ENCODE assay signal across 12 cellular contexts in genomic region chr11:83801799-83802198, GRCh38.
A peak's percentile ranks its signal among the peaks of the same experiment; 100 is the strongest.
DNase-seq lines count a peak whose midpoint lies in the region; ATAC-seq, FAIRE-seq and TF ChIP-seq lines count a peak whose summit lies in the region.
"Had no signal": no experiment of that assay in that cellular context is flagged by ENCODE, and none has a peak within 500 bp of the region (broad histone marks: within the 10 kb centered on the region; RNA-seq: fewer than 3 reads in every experiment).

No MANE protein-coding gene starts in this region.

- no peaks in the 10 kb centered on the region for H3K79me2 ChIP-seq in SU-DHL-6 (ENCODE audit: insufficient read depth, low read length)
- no peaks in the 10 kb centered on the region for H3K79me2 ChIP-seq in keratinocyte (ENCODE audit: control insufficient read depth, insufficient read depth, low read length)

- peak; percentile 32 to 48 for TF ChIP-seq CTCF in Caco-2 (IDR thresholded peaks at IDR 0.05; ENCODE audit: insufficient read depth in 1 of 2, low read depth in 1 of 2, low read length in 1 of 2, severe bottlenecking in 1 of 2, unreplicated experiment in 1 of 2)
- TF ChIP-seq CTCF in HFFc6 (IDR thresholded peaks at IDR 0.05): peak; percentile 56
- TF ChIP-seq CTCF in SU-DHL-6 (IDR thresholded peaks at IDR 0.05; ENCODE audit: insufficient read depth, low read length, poor library complexity, severe bottlenecking): peak; percentile 14
- TF ChIP-seq CTCF in keratinocyte (optimal IDR thresholded peaks at IDR 0.05 in 1 of 3, IDR thresholded peaks at IDR 0.05 in 1 of 3, conservative IDR thresholded peaks at IDR 0.05 in 1 of 3; ENCODE audit: extremely low read depth in 1 of 3, insufficient read depth in 2 of 3, low read length in 3 of 3): peak in 2 of 3 experiments; percentile 12 to 16

- H3K4me1 Mint-ChIP-seq in Caco-2 (ENCODE audit: low read depth, unreplicated experiment) (no peaks in the 10 kb centered on the region), HFFc6 (ENCODE audit: low read depth) (no peaks in the 10 kb centered on the region)

- no peaks in the 10 kb centered on the region for H3F3A ChIP-seq in SU-DHL-6 (ENCODE audit: insufficient read depth)

- H3K9me1 ChIP-seq in keratinocyte (ENCODE audit: control insufficient read depth, extremely low read depth, insufficient read depth, low read length): no peaks in the 10 kb centered on the region

- dilution Hi-C loops in keratinocyte (cut with MboI; ENCODE audit: extremely low pct_ligation_motif_present, low sequenced_read_pairs): loop anchor here (25.0 kb wide), 1 partner anchor 1089 kb away; no protein-coding TSS in a partner anchor

- H3K9me3 Mint-ChIP-seq in Caco-2 (ENCODE audit: unreplicated experiment): no peaks in the 10 kb centered on the region
- H3K9me3 Mint-ChIP-seq in HFFc6: no peaks in the 10 kb centered on the region

- intact Hi-C loops in Caco-2 (cut with micrococcal nuclease; ENCODE audit: unreplicated experiment): no loop called here

- H3K9me3 ChIP-seq in Caco-2 (no peaks in the 10 kb centered on the region), SU-DHL-6 (ENCODE audit: insufficient read depth, low read length) (no peaks in the 10 kb centered on the region), keratinocyte (ENCODE audit: control insufficient read depth, low read depth, low read length) (no peaks in the 10 kb centered on the region)

- H3K4me1 ChIP-seq in Caco-2 (no peaks in the 10 kb centered on the region), keratinocyte (ENCODE audit: control insufficient read depth, extremely low read depth, insufficient read depth, low read length) (no peaks in the 10 kb centered on the region)

- H2AFZ ChIP-seq in SU-DHL-6 (ENCODE audit: low read depth, low read length, severe bottlenecking) (no peak overlapping the region), keratinocyte (ENCODE audit: control insufficient read depth, low read length) (no peak overlapping the region)

- H3K27me3 Mint-ChIP-seq in Caco-2 (ENCODE audit: insufficient read depth, unreplicated experiment): peaks cover 12% of the 10 kb centered on the region
- peaks cover 4% of the 10 kb centered on the region; the same call in 1 of the 2 replicates for H3K27me3 Mint-ChIP-seq in HFFc6 (ENCODE audit: insufficient read depth)

- H3K36me3 ChIP-seq in Caco-2 (ENCODE audit: control insufficient read depth, insufficient read depth, low read length) (no peaks in the 10 kb centered on the region), SU-DHL-6 (ENCODE audit: low read length) (no peaks in the 10 kb centered on the region), keratinocyte (ENCODE audit: control insufficient read depth in 2 of 2, extremely low read depth in 1 of 2, insufficient read depth in 2 of 2, low read length in 2 of 2) (no peaks in the 10 kb centered on the region)

- no peaks in the 10 kb centered on the region for H4K20me1 ChIP-seq in SU-DHL-6 (ENCODE audit: low read depth, low read length)
- H4K20me1 ChIP-seq in keratinocyte (ENCODE audit: control insufficient read depth, extremely low read depth, insufficient read depth, low read length): no peaks in the 10 kb centered on the region

- CTCF ChIA-PET in Caco-2 (lab: Charles Lee): interaction anchor here (1.1 kb wide), 1 partner anchor 516 kb away, joined by 4 read pairs; the partner anchor contains the start of gene CCDC90B

- H3K36me3 Mint-ChIP-seq in Caco-2 (ENCODE audit: insufficient read depth, unreplicated experiment) (no peaks in the 10 kb centered on the region), HFFc6 (ENCODE audit: low read depth) (no peaks in the 10 kb centered on the region)

- no peak for FAIRE-seq in keratinocyte (lab: Jason Lieb, UNC)

- H3K4me3 Mint-ChIP-seq in Caco-2 (ENCODE audit: unreplicated experiment) (no peak overlapping the region), HFFc6 (no peak overlapping the region)
- H3K4me3 Mint-ChIP-seq: activated CD8-positive, alpha-beta T cell treated with anti-CD3 and anti-CD28 coated beads, Interleukin-2, amount 10 ng/mL, durations not matched to agents 7 days and 5 days had no signal

- H3K9ac ChIP-seq in SU-DHL-6 (ENCODE audit: low read length): no peak overlapping the region
- H3K9ac ChIP-seq in keratinocyte (ENCODE audit: control insufficient read depth, extremely low read depth, insufficient read depth, low read length): no peak overlapping the region

- POLR2A ChIA-PET in Caco-2 (lab: Charles Lee): no interaction called here

- H3K27ac ChIP-seq in SU-DHL-6 (ENCODE audit: low read depth, low read length) (no peak overlapping the region), keratinocyte (ENCODE audit: control insufficient read depth, insufficient read depth, low read length) (no peak overlapping the region), substantia nigra (ENCODE audit: low read depth, low read length, poor library complexity, severe bottlenecking) (no peak overlapping the region)

- DNase-seq in Caco-2 (no peak), HFFc6 (no peak), keratinocyte (ENCODE audit: low read depth, low spot score) (no peak), DMS114 treated with DMSO at 0.1 percent for 48 hours (lab: John Stamatoyannopoulos, UW; ENCODE audit: unreplicated experiment) (no peak), substantia nigra (lab: John Stamatoyannopoulos, UW) (no peak), Ammon's horn (ENCODE audit: low spot score) (no peak)
- DNase-seq: activated CD8-positive, alpha-beta T cell treated with anti-CD3 and anti-CD28 coated beads, Interleukin-2, amount 10 ng/mL, durations not matched to agents 7 days and 5 days; activated gamma-delta T cell; caudate nucleus; NCI-H2171 had no signal

- H3K9me2 ChIP-seq in SU-DHL-6 (replicated peaks; ENCODE audit: insufficient read depth, low read length): no peaks in the 10 kb centered on the region

- H3K27ac Mint-ChIP-seq in Caco-2 (ENCODE audit: unreplicated experiment): no peak overlapping the region
- no peak overlapping the region for H3K27ac Mint-ChIP-seq in HFFc6
- H3K27ac Mint-ChIP-seq: activated CD8-positive, alpha-beta T cell treated with anti-CD3 and anti-CD28 coated beads, Interleukin-2, amount 10 ng/mL, durations not matched to agents 7 days and 5 days had no signal

- no TSS peak for BruUV-seq in Caco-2 (replicated peaks; lab: Mats Ljungman, UMichigan)

- no peak for ATAC-seq in GM21381 (IDR thresholded peaks at IDR 0.05; ENCODE audit: unreplicated experiment)
- ATAC-seq: activated CD8-positive, alpha-beta T cell treated with anti-CD3 and anti-CD28 coated beads, Interleukin-2, amount 10 ng/mL, durations not matched to agents 7 days and 5 days had no signal

- H3K27me3 ChIP-seq in Caco-2 (replicated peaks; ENCODE audit: control insufficient read depth, insufficient read depth, low read length) (no peaks in the 10 kb centered on the region), SU-DHL-6 (ENCODE audit: low read length) (no peaks in the 10 kb centered on the region), keratinocyte (ENCODE audit: control insufficient read depth, extremely low read depth, insufficient read depth, low read length) (no peaks in the 10 kb centered on the region)

- H3K4me2 ChIP-seq in SU-DHL-6 (ENCODE audit: low read depth, low read length, poor library complexity, severe bottlenecking): no peak overlapping the region
- H3K4me2 ChIP-seq in keratinocyte (ENCODE audit: control insufficient read depth, extremely low read depth, insufficient read depth, low read depth, low read length): no peak overlapping the region

- no peak overlapping the region for H3K4me3 ChIP-seq in Caco-2 (ENCODE audit: low read depth, low read length)
- no peak overlapping the region for H3K4me3 ChIP-seq in SU-DHL-6 (ENCODE audit: insufficient read depth, low read length, poor library complexity, severe bottlenecking)
- no peak overlapping the region for H3K4me3 ChIP-seq in keratinocyte (ENCODE audit: control insufficient read depth in 2 of 3, extremely low read depth in 1 of 3, insufficient read depth in 2 of 3, low read depth in 1 of 3, low read length in 3 of 3)
